28 cellular contexts compared by ENCODE assay signal in the genomic region with DNA sequence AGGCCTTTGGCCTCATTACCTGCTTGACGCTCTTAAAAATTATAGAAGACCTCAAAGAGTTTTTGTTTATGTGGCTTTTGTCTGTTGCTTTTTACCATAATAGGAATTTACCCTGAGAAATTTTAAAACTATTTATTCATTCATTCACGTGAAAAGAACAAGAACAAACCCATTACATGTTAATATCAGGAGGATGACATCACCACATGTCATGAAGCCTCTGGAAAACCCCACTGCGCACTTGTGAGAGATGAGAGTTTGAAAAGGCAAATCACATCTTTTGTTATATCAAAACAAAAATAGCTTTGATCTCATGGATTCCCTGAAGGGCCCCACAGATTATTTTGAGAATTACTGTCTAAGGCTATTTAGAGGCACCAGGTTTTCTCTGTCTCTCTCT.
"Had no signal": no experiment of that assay in that cellular context is flagged by ENCODE, and none has a peak within 500 bp of the region (broad histone marks: within the 10 kb centered on the region; RNA-seq: fewer than 3 reads in every experiment).

No MANE protein-coding gene starts in this region.

- H3K4me1 ChIP-seq: esophagus squamous epithelium, gastroesophageal sphincter, left ventricle myocardium inferior, lower lobe of right lung, right atrium auricular region, tibial artery, upper lobe of left lung, uterus had no signal

- H3K27ac ChIP-seq: epithelial cell of prostate, esophagus squamous epithelium, gastroesophageal sphincter, left ventricle myocardium inferior, lower lobe of right lung, neural progenitor cell, ovary, right atrium auricular region, tibial artery, upper lobe of left lung, uterus had no signal

- FAIRE-seq: endometrium, kidney, small intestine had no signal

- H3K9ac ChIP-seq: neural progenitor cell had no signal

- H3K4me2 ChIP-seq: neural progenitor cell had no signal

- H3K4me3 ChIP-seq: esophagus squamous epithelium, gastroesophageal sphincter, left ventricle myocardium inferior, lower lobe of right lung, neural progenitor cell, ovary, right atrium auricular region, tibial artery, upper lobe of left lung, uterus had no signal

- H3K27me3 ChIP-seq: neural progenitor cell, ovary, right atrium auricular region, upper lobe of left lung, uterus had no signal

- H3K4me1 Mint-ChIP-seq: immature natural killer cell had no signal

- H2AFZ ChIP-seq: neural progenitor cell had no signal

- H3K9me3 ChIP-seq: esophagus squamous epithelium, lower lobe of right lung, ovary, right atrium auricular region, upper lobe of left lung, uterus had no signal

- H3K27ac Mint-ChIP-seq: immature natural killer cell; natural killer cell treated with Interleukin-12 subunit alpha and Interleukin-12 subunit beta and Interleukin-15 and Interleukin-18, amount 100 ng/mL, for 72 hours; neural progenitor cell; stimulated activated memory B cell treated with anti-CD40 and anti-IgM and Interleukin-4, amounts not matched to agents 10 μg/mL and 1 μg/mL and 100 μg/mL, for 72 hours; stimulated activated naive CD8-positive, alpha-beta T cell treated with anti-CD3 and anti-CD28 coated beads, Interleukin-15, Interleukin-2, amounts not matched to agents 100 ng/mL and 50 ng/mL, for 24 hours had no signal

- H3K36me3 Mint-ChIP-seq: natural killer cell treated with Interleukin-12 subunit alpha and Interleukin-12 subunit beta and Interleukin-15 and Interleukin-18, amount 100 ng/mL, for 72 hours; neural progenitor cell; stimulated activated memory B cell treated with anti-CD40 and anti-IgM and Interleukin-4, amounts not matched to agents 10 μg/mL and 1 μg/mL and 100 μg/mL, for 72 hours had no signal

- H3K9me3 Mint-ChIP-seq: immature natural killer cell; natural killer cell treated with Interleukin-12 subunit alpha and Interleukin-12 subunit beta and Interleukin-15 and Interleukin-18, amount 100 ng/mL, for 72 hours; neural progenitor cell; stimulated activated naive CD8-positive, alpha-beta T cell treated with anti-CD3 and anti-CD28 coated beads, Interleukin-15, Interleukin-2, amounts not matched to agents 100 ng/mL and 50 ng/mL, for 24 hours had no signal

- ATAC-seq: gastroesophageal sphincter; left cardiac atrium; lower lobe of right lung; natural killer cell treated with Interleukin-12 subunit alpha and Interleukin-12 subunit beta and Interleukin-15 and Interleukin-18, amount 100 ng/mL, for 72 hours; stimulated activated memory B cell treated with anti-CD40 and anti-IgM and Interleukin-4, amounts not matched to agents 10 μg/mL and 1 μg/mL and 100 μg/mL, for 72 hours had no signal

- H3K36me3 ChIP-seq: esophagus squamous epithelium, gastroesophageal sphincter, left ventricle myocardium inferior, lower lobe of right lung, neural progenitor cell, ovary, right atrium auricular region, tibial artery, upper lobe of left lung, uterus had no signal

- DNase-seq: effector memory CD4-positive, alpha-beta T cell; esophagus squamous epithelium; foreskin fibroblast; glutamatergic neuron; immature natural killer cell; kidney; left cardiac atrium; left ventricle myocardium inferior; lower lobe of right lung; mesenchymal stem cell; midbrain; nucleus accumbens; ovary; small intestine; stimulated activated CD4-positive, alpha-beta T cell treated with anti-CD3 and anti-CD28 coated beads, Interleukin-12 subunit alpha, Interleukin-12 subunit beta, amount 100 ng/mL, for 4 hours; stimulated activated CD4-positive, alpha-beta T cell treated with anti-CD3 and anti-CD28 coated beads, Interleukin-2, amount 100 ng/mL, for 48 hours; stimulated activated CD8-positive, alpha-beta memory T cell treated with anti-CD3 and anti-CD28 coated beads, Interleukin-4, amount 100 ng/mL, for 48 hours; tibial artery; upper lobe of left lung; uterus had no signal

- H3K4me3 Mint-ChIP-seq: immature natural killer cell; natural killer cell treated with Interleukin-12 subunit alpha and Interleukin-12 subunit beta and Interleukin-15 and Interleukin-18, amount 100 ng/mL, for 72 hours; neural progenitor cell; stimulated activated memory B cell treated with anti-CD40 and anti-IgM and Interleukin-4, amounts not matched to agents 10 μg/mL and 1 μg/mL and 100 μg/mL, for 72 hours; stimulated activated naive CD8-positive, alpha-beta T cell treated with anti-CD3 and anti-CD28 coated beads, Interleukin-15, Interleukin-2, amounts not matched to agents 100 ng/mL and 50 ng/mL, for 24 hours had no signal
